Comparison of ENCODE assay signal across 10 cellular contexts in the genomic region with DNA sequence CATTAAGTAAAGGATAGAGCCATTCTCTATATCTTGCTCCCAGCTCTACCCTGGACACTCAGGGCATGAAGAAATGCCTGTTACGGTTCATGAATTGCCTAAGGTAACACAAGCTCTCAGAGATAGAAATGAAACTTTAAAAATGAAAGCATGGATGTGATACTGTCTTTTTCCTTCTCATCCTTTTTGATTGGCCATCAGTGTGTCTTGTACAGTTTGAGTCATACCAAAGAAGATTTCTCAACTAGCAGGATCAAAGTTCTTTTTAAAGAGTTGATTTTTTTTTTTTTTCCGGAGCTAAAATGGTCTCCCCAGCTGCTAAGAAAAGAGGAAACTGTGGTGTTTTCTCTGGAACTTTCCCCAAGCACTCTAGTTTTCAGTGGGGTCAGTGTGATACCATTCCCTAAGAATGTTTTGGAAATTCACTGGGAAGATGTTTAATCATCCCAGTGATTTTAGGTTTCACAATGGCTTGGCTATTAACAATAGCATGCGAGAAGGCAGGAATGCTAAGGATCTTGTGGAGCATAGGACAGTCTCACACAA.
DNase-seq lines count a peak whose midpoint lies in the region; ATAC-seq and TF ChIP-seq lines count a peak whose summit lies in the region.
"Had no signal": no experiment of that assay in that cellular context is flagged by ENCODE, and none has a peak within 500 bp of the region (broad histone marks: within the 10 kb centered on the region; RNA-seq: fewer than 3 reads in every experiment).

No MANE protein-coding gene starts in this region.

- DNase-seq in OCI-M1 (lab: John Stamatoyannopoulos, UW) (peak; percentile 53), fibroblast of pulmonary artery (ENCODE audit: low read depth) (peak; percentile 75), osteocyte (ENCODE audit: extremely low spot score, unreplicated experiment) (no peak), nucleus accumbens (lab: John Stamatoyannopoulos, UW) (no peak), T-helper 1 cell (no peak), testis (no peak)
- DNase-seq: DND-41, NCI-H526 had no signal

- TF ChIP-seq CTCF in fibroblast of pulmonary artery (IDR thresholded peaks at IDR 0.05; ENCODE audit: low read length, missing control alignments), result no peak
- TF ChIP-seq CTCF in osteocyte (IDR thresholded peaks at IDR 0.05), result no peak
- no peak for TF ChIP-seq CTCF in testis (IDR thresholded peaks at IDR 0.05)

- H3K4me1 ChIP-seq in BLaER1 treated with 17β-estradiol and CSF1 and Interleukin-3, amounts not matched to agents 10 nM and 100 nM, result peaks cover 24 to 49% (median 39%) of the 10 kb centered on the region in 10 experiments
- no peaks in the 10 kb centered on the region for H3K4me1 ChIP-seq in testis

- no peaks in the 10 kb centered on the region for H3K27me3 ChIP-seq in BLaER1 treated with 17β-estradiol and CSF1 and Interleukin-3, amounts not matched to agents 10 nM and 100 nM
- H3K27me3 ChIP-seq in testis, result no peaks in the 10 kb centered on the region

- peaks cover 30% of the 10 kb centered on the region for H3K4me1 Mint-ChIP-seq in osteocyte (ENCODE audit: unreplicated experiment)

- H3K36me3 Mint-ChIP-seq in osteocyte (ENCODE audit: unreplicated experiment), result no peaks in the 10 kb centered on the region

- H3K27ac Mint-ChIP-seq in osteocyte (ENCODE audit: unreplicated experiment), result peak overlapping the region; percentile 81

- TF ChIP-seq POLR2A in testis (IDR thresholded peaks at IDR 0.05), result no peak

- ATAC-seq in HG03108 (IDR thresholded peaks at IDR 0.05; ENCODE audit: unreplicated experiment), result no peak

- peaks cover 0 to 22% (median 0%) of the 10 kb centered on the region in 11 experiments; a peak in 4 of 22 replicates for H3K9me3 ChIP-seq in BLaER1 treated with 17β-estradiol and CSF1 and Interleukin-3, amounts not matched to agents 10 nM and 100 nM (replicated peaks in 1 of 11)
- H3K9me3 ChIP-seq in testis, result no peaks in the 10 kb centered on the region

- no peaks in the 10 kb centered on the region for H3K36me3 ChIP-seq in BLaER1 treated with 17β-estradiol and CSF1 and Interleukin-3, amounts not matched to agents 10 nM and 100 nM
- no peaks in the 10 kb centered on the region for H3K36me3 ChIP-seq in testis (ENCODE audit: low read depth, missing control alignments)

- H4K20me1 ChIP-seq in BLaER1 treated with 17β-estradiol and CSF1 and Interleukin-3, amounts not matched to agents 10 nM and 100 nM, result no peaks in the 10 kb centered on the region

- intact Hi-C loops in testis (cut with DNase I; ENCODE audit: low total_unique reads), result no loop called here

- no peaks in the 10 kb centered on the region for H3K27me3 Mint-ChIP-seq in osteocyte (ENCODE audit: unreplicated experiment)

- peak overlapping the region in 5 of 10 experiments; percentile 2 to 22 (median 6); a peak in 4 of 20 replicates for H3K4me3 ChIP-seq in BLaER1 treated with 17β-estradiol and CSF1 and Interleukin-3, amounts not matched to agents 10 nM and 100 nM
- H3K4me3 ChIP-seq in fibroblast of pulmonary artery (replicated peaks; ENCODE audit: low read depth, low read length) (peak overlapping the region; percentile 18), testis (no peak overlapping the region)

- H3K27ac ChIP-seq in BLaER1 treated with 17β-estradiol and CSF1 and Interleukin-3, amounts not matched to agents 10 nM and 100 nM, result peak overlapping the region; percentile 69 to 95 (median 88); a peak in 21 of 22 replicates
- no peak overlapping the region for H3K27ac ChIP-seq in testis

- peak overlapping the region; percentile 39 to 77 (median 66); a peak in 20 of 22 replicates for H3K9ac ChIP-seq in BLaER1 treated with 17β-estradiol and CSF1 and Interleukin-3, amounts not matched to agents 10 nM and 100 nM

- peak overlapping the region; percentile 36 for H3K4me3 Mint-ChIP-seq in osteocyte (ENCODE audit: unreplicated experiment)

- H3K9me3 Mint-ChIP-seq in osteocyte (ENCODE audit: unreplicated experiment), result no peaks in the 10 kb centered on the region

- peak overlapping the region; percentile 59 to 88 (median 78) for H3K4me2 ChIP-seq in BLaER1 treated with 17β-estradiol and CSF1 and Interleukin-3, amounts not matched to agents 10 nM and 100 nM

- WGBS in testis, 2 donors, result 49 to 67% methylated on average over 3 of the region's 3 CpGs

Comparison
In these comparisons a context has a peak if more than half of its experiments do, and no peak if none do; other contexts are left out.
1. H3K27ac ChIP-seq: peak in BLaER1 treated with 17β-estradiol and CSF1 and Interleukin-3, amounts not matched to agents 10 nM and 100 nM (11 of 11); none in testis (0 of 2).
2. DNase-seq: peak in OCI-M1 (single experiment) and fibroblast of pulmonary artery (single experiment); none in osteocyte (single experiment), nucleus accumbens (0 of 56), T-helper 1 cell (0 of 5) and testis (single experiment).